Comparison of ENCODE assay signal across 8 cellular contexts in genomic region chr1:192580351-192580962, GRCh38. TPM values are rescaled to one million over a fixed set of nuclear protein-coding genes. Genes with fewer than 3 reads are reported as not detected.
DNase-seq lines count a peak whose midpoint lies in the region; ATAC-seq, FAIRE-seq and TF ChIP-seq lines count a peak whose summit lies in the region.

No MANE protein-coding gene starts in this region.

- H3K9me3 ChIP-seq in SK-N-SH (no peaks in the 10 kb centered on the region), esophagus squamous epithelium (no peaks in the 10 kb centered on the region), pancreas (no peaks in the 10 kb centered on the region)

- peak; percentile 75 for TF ChIP-seq RAD21 in SK-N-SH (IDR thresholded peaks at IDR 0.05; ENCODE audit: low read length)

- H3K27me3 ChIP-seq in SK-N-SH (ENCODE audit: insufficient read depth) (no peaks in the 10 kb centered on the region), esophagus squamous epithelium (no peaks in the 10 kb centered on the region), pancreas (no peaks in the 10 kb centered on the region)

- H3K4me3 ChIP-seq in SK-N-SH (ENCODE audit: low read depth in 2 of 2, low read length in 1 of 2) (no peak overlapping the region), esophagus squamous epithelium (peak overlapping the region in 3 of 4 donors; percentile 20 to 51 (median 31)), pancreas (no peak overlapping the region)

- H3K27ac ChIP-seq in SK-N-SH (ENCODE audit: low read depth in 2 of 2, low read length in 1 of 2) = peak overlapping the region; percentile 38 to 43; a peak in 2 of 4 replicates
- peak overlapping the region in 2 of 4 donors; percentile 70 to 80 for H3K27ac ChIP-seq in esophagus squamous epithelium
- H3K27ac ChIP-seq in pancreas = no peak overlapping the region

- FAIRE-seq in pancreas (lab: Jason Lieb, UNC) = no peak

- CTCF ChIA-PET in SK-N-SH (lab: Yijun Ruan, JAX) = interaction anchor here (1.0 to 1.9 kb wide), 2 partner anchors 30 to 103 kb away, joined by 3 to 7 read pairs; no protein-coding TSS in a partner anchor

- POLR2A ChIA-PET in SK-N-SH (lab: Yijun Ruan, JAX) = no interaction called here

- H3K36me3 ChIP-seq in SK-N-SH (replicated peaks in 1 of 2; ENCODE audit: control insufficient read depth in 1 of 2, insufficient read depth in 2 of 2, low read length in 1 of 2) = no peaks in the 10 kb centered on the region
- H3K36me3 ChIP-seq in esophagus squamous epithelium = no peaks in the 10 kb centered on the region
- H3K36me3 ChIP-seq in pancreas = no peaks in the 10 kb centered on the region

- no peak for TF ChIP-seq EP300 in SK-N-SH (IDR thresholded peaks at IDR 0.05; ENCODE audit: borderline replicate concordance in 1 of 2, low read depth in 1 of 2, low read length in 1 of 2)

- H2AFZ ChIP-seq in SK-N-SH (ENCODE audit: low read depth) = 0 out of 2 replicates have a peak overlapping the region, but pooled peaks have one; percentile 34

- H3K4me1 ChIP-seq in SK-N-SH (ENCODE audit: control insufficient read depth in 1 of 2, insufficient read depth in 2 of 2, low read depth in 1 of 2, low read length in 1 of 2) = peaks cover 2 to 13% of the 10 kb centered on the region in 2 experiments; a peak in 3 of 4 replicates
- no peaks in the 10 kb centered on the region for H3K4me1 ChIP-seq in esophagus squamous epithelium
- H3K4me1 ChIP-seq in pancreas = no peaks in the 10 kb centered on the region

- H3K4me2 ChIP-seq in SK-N-SH = no peak overlapping the region

- peak; percentile 13 for DNase-seq in DMS114 treated with DMSO at 0.1 percent for 48 hours (lab: John Stamatoyannopoulos, UW; ENCODE audit: unreplicated experiment)
- DNase-seq in SK-N-SH = no peak
- DNase-seq in esophagus squamous epithelium (lab: John Stamatoyannopoulos, UW) = no peak
- DNase-seq in pancreas = peak in 2 of 6 donors; percentile 32 to 44
- no peak for DNase-seq in NCI-H1694 treated with DMSO at 0.1 percent for 48 hours (lab: John Stamatoyannopoulos, UW)
- DNase-seq in activated CD4-positive, CD25-positive, alpha-beta regulatory T cell treated with anti-CD3 and anti-CD28 coated beads, Interleukin-2, amount 50 U/mL, for 72 hours = no peak

- TF ChIP-seq CTCF in SK-N-SH (IDR thresholded peaks at IDR 0.05) = peak; percentile 71
- peak in 5 of 6 experiments; percentile 10 to 47 (median 27) for TF ChIP-seq CTCF in esophagus squamous epithelium (IDR thresholded peaks at IDR 0.05)
- TF ChIP-seq CTCF in pancreas (IDR thresholded peaks at IDR 0.05) = peak in 3 of 4 donors; percentile 20 to 33 (median 23)

- WGBS in SK-N-SH (ENCODE audit: low lambda C conversion rate) = 99% methylated on average over 3 of the region's 3 CpGs
- 70 to 78% methylated on average over 3 of the region's 3 CpGs for WGBS in esophagus squamous epithelium, 2 donors
- WGBS in pancreas, 2 donors = 52 to 57% methylated on average over 3 of the region's 3 CpGs

- H3K9me2 ChIP-seq in SK-N-SH = no peaks in the 10 kb centered on the region

- intact Hi-C loops in esophagus squamous epithelium (cut with DNase I) = no loop called here
- intact Hi-C loops in pancreas (cut with DNase I) = loop anchor here in 1 of 3 donors (5.0 kb wide), 1 partner anchor 103 kb away; no protein-coding TSS in a partner anchor

- H3F3A ChIP-seq in SK-N-SH (replicated peaks; ENCODE audit: insufficient read depth) = peaks cover 4% of the 10 kb centered on the region

- TF ChIP-seq POLR2A in esophagus squamous epithelium (IDR thresholded peaks at IDR 0.05) = no peak

- no peaks in the 10 kb centered on the region for H4K20me1 ChIP-seq in SK-N-SH (ENCODE audit: insufficient read depth)

- ATAC-seq in GM18868 (IDR thresholded peaks at IDR 0.05; ENCODE audit: unreplicated experiment) (peak; percentile 27), HG03135 (IDR thresholded peaks at IDR 0.05; ENCODE audit: unreplicated experiment) (peak; percentile 30), pancreas (peak; percentile 76 to 95 (median 88))

- no peaks in the 10 kb centered on the region for H3K79me2 ChIP-seq in SK-N-SH (ENCODE audit: insufficient read depth)

- H3K9ac ChIP-seq in SK-N-SH = peak overlapping the region; percentile 7; the same call in 1 of the 2 replicates

TF ChIP-seq in SK-N-SH, 30 proteins besides CTCF, POLR2A, EP300 and RAD21:
- TF ChIP-seq GABPA (IDR thresholded peaks at IDR 0.05; ENCODE audit: low read depth) = 0 out of 2 replicates have a peak, but pooled peaks have one; percentile 11
- peak; percentile 84 for TF ChIP-seq SMC3 (IDR thresholded peaks at IDR 0.05; ENCODE audit: low read depth, low read length)
- 0 out of 2 replicates have a peak, but pooled peaks have one; percentile 12 for TF ChIP-seq YY1 (IDR thresholded peaks at IDR 0.05; ENCODE audit: low read depth)
- TF ChIP-seq RXRA (IDR thresholded peaks at IDR 0.05; ENCODE audit: borderline replicate concordance, low read depth) = 0 out of 2 replicates have a peak, but pooled peaks have one; percentile 15
- TF ChIP-seq, protein P1, sequence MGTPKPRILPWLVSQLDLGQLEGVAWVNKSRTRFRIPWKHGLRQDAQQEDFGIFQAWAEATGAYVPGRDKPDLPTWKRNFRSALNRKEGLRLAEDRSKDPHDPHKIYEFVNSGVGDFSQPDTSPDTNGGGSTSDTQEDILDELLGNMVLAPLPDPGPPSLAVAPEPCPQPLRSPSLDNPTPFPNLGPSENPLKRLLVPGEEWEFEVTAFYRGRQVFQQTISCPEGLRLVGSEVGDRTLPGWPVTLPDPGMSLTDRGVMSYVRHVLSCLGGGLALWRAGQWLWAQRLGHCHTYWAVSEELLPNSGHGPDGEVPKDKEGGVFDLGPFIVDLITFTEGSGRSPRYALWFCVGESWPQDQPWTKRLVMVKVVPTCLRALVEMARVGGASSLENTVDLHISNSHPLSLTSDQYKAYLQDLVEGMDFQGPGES (IDR thresholded peaks at IDR 0.05; ENCODE audit: low read depth, low read length) = no peak
- TF ChIP-seq FOXM1 (IDR thresholded peaks at IDR 0.05; ENCODE audit: low read depth) = 0 out of 2 replicates have a peak, but pooled peaks have one; percentile 15
- TF ChIP-seq GATA2 (CRISPR knock-in tag; IDR thresholded peaks at IDR 0.05) = no peak

RNA-seq across cellular contexts. Expression of gene RGS1, which starts 4.9 kb away (rescaled TPM):
- polyA plus RNA-seq in SK-N-SH (2012; rRNA removed) (0.05 and 0.12 TPM in 2 replicates), pancreas (1 to 10 TPM; 1.7 to 2.5 TPM)
- 0.07 and 0.18 TPM in 2 replicates for polyA plus RNA-seq in SK-N-SH (2012; cell fraction: cytosol; rRNA removed)
- polyA plus RNA-seq in SK-N-SH (2012; cell fraction: nucleus; rRNA removed) = 0.11 and 0.24 TPM in 2 replicates
- total RNA-seq in esophagus squamous epithelium (10 to 100 TPM in 3 of 4 donors, 1 to 10 TPM in 1; 7.4 to 55.9 (median 22.6) TPM), pancreas (10 to 100 TPM in 2 of 6 donors, 1 to 10 TPM in 3, under 1 TPM in 1; 0.55 to 77.1 (median 2.7) TPM)

RNA-seq across cellular contexts. Expression of gene RGS13, which starts 55.5 kb away (rescaled TPM):
- polyA plus RNA-seq in SK-N-SH (2012; rRNA removed) = 0.05 TPM in 1 of 2 replicates, not detected in the other
- polyA plus RNA-seq in SK-N-SH (2012; cell fraction: cytosol; rRNA removed) = 0.05 and 0.08 TPM in 2 replicates
- 0.01 TPM in 1 of 2 replicates, not detected in the other for polyA plus RNA-seq in SK-N-SH (2012; cell fraction: nucleus; rRNA removed)
- total RNA-seq in esophagus squamous epithelium = 1 to 10 TPM in 1 of 4 donors, under 1 TPM in 1, not detected in 2; 0.06 to 2.9 TPM
- under 1 TPM in 4 of 6 donors, not detected in 2; 0.21 to 0.84 (median 0.23) TPM for total RNA-seq in pancreas
- under 1 TPM; 0.27 to 0.70 TPM for polyA plus RNA-seq in pancreas

Comparison
In these comparisons a context has a peak if more than half of its experiments do, and no peak if none do; other contexts are left out.
1. ATAC-seq: peak in every context shown above with its lines; median percentile 88 in pancreas; 30 in HG03135; 27 in GM18868.
2. H3K27ac ChIP-seq: peak in SK-N-SH (2 of 2); none in pancreas (0 of 4).
3. H3K4me3 ChIP-seq: peak in esophagus squamous epithelium (3 of 4); none in SK-N-SH (0 of 2) and pancreas (0 of 4).
4. Peak in every context shown above with its lines, with median percentiles within 50 percentile points of each other: CTCF ChIP-seq.